In the genomic region with DNA sequence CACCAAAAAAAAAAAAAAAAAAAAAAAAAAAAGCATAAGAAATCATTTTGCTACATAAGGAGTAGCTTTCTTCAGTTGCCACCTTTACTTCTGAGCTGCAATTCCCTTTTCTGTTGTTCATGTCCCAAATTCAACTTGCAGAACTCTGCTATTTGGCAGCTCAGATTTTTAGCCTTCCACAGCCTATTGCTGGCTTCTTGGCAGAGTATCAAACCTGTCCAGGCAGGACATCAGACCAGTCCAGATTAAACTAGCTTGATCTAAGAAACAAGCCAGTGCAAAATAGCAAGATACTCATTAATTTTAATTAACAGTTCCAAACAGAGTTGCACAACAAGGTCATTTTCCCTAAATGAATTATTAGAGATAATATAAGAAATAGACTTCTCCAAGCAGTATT, we compare ENCODE assay signal across 24 cellular contexts.
"Had no signal": no experiment of that assay in that cellular context is flagged by ENCODE, and none has a peak within 500 bp of the region (broad histone marks: within the 10 kb centered on the region; RNA-seq: fewer than 3 reads in every experiment).

No MANE protein-coding gene starts in this region.

- H3K4me1 ChIP-seq: gastroesophageal sphincter, parathyroid adenoma, right lobe of liver, testis, vagina had no signal

- H3K27me3 Mint-ChIP-seq: activated CD4-positive, alpha-beta memory T cell treated with anti-CD3 and anti-CD28 coated beads for 36 hours; activated CD4-positive, alpha-beta T cell treated with anti-CD3 and anti-CD28 coated beads, Interleukin-2, amount 10 ng/mL, durations not matched to agents 24 days and 14 days; activated T-cell treated with anti-CD3 and anti-CD28 coated beads, Interleukin-2, amount 50 U/mL, for 24 hours; naive B cell; T-helper 17 cell had no signal

- H3K27ac ChIP-seq: gastroesophageal sphincter, parathyroid adenoma, right lobe of liver, testis, vagina, WERI-Rb-1 had no signal

- H3K9me3 Mint-ChIP-seq: type B pancreatic cell had no signal

- H3K4me3 ChIP-seq: gastroesophageal sphincter, right lobe of liver, testis, vagina had no signal

- H3K27ac Mint-ChIP-seq: activated CD4-positive, alpha-beta memory T cell treated with anti-CD3 and anti-CD28 coated beads for 36 hours; activated CD4-positive, alpha-beta T cell treated with anti-CD3 and anti-CD28 coated beads, Interleukin-2, amount 10 ng/mL, durations not matched to agents 24 days and 14 days; activated T-cell treated with anti-CD3 and anti-CD28 coated beads, Interleukin-2, amount 50 U/mL, for 24 hours; naive B cell; T-helper 17 cell; type B pancreatic cell had no signal

- ATAC-seq: gastroesophageal sphincter, left colon, SK-N-SH treated with all-trans-retinoic acid at 6 μM for 48 hours, T-helper 17 cell had no signal

- H3K36me3 ChIP-seq: gastroesophageal sphincter, right lobe of liver, vagina, WERI-Rb-1 had no signal

- DNase-seq: activated CD4-positive, alpha-beta memory T cell treated with anti-CD3 and anti-CD28 coated beads for 36 hours; activated CD4-positive, alpha-beta T cell treated with anti-CD3 and anti-CD28 coated beads, Interleukin-2, amount 10 ng/mL, durations not matched to agents 24 days and 14 days; activated CD4-positive, CD25-positive, alpha-beta regulatory T cell treated with anti-CD3 and anti-CD28 coated beads, Interleukin-2, amount 50 U/mL, for 72 hours; activated CD8-positive, alpha-beta memory T cell treated with anti-CD3 and anti-CD28 coated beads, Interleukin-2, amount 50 U/mL, for 48 hours; activated gamma-delta T cell; activated naive CD4-positive, alpha-beta T cell treated with anti-CD3 and anti-CD28 coated beads, Interleukin-2, amount 50 U/mL, for 16 hours; activated T-cell treated with anti-CD3 and anti-CD28 coated beads, Interleukin-2, amount 50 U/mL, for 24 hours; cerebellar nuclear complex; cortex of kidney; left colon; mesendoderm; naive B cell; right lobe of liver; stimulated activated CD4-positive, alpha-beta T cell treated with anti-CD3 and anti-CD28 coated beads, Interleukin-2, amount 100 ng/mL, for 48 hours; stimulated activated naive CD4-positive, alpha-beta T cell treated with Interleukin-2 at 50 U/mL for 16 hours; T-helper 17 cell; T1000; testis; WERI-Rb-1 had no signal

- H3K36me3 Mint-ChIP-seq: naive B cell had no signal

- H3K27me3 ChIP-seq: gastroesophageal sphincter, right lobe of liver, testis, vagina had no signal

- H3K4me1 Mint-ChIP-seq: activated CD4-positive, alpha-beta T cell treated with anti-CD3 and anti-CD28 coated beads, Interleukin-2, amount 10 ng/mL, durations not matched to agents 24 days and 14 days; naive B cell; T-helper 17 cell had no signal

- H3K4me3 Mint-ChIP-seq: activated CD4-positive, alpha-beta memory T cell treated with anti-CD3 and anti-CD28 coated beads for 36 hours; activated CD4-positive, alpha-beta T cell treated with anti-CD3 and anti-CD28 coated beads, Interleukin-2, amount 10 ng/mL, durations not matched to agents 24 days and 14 days; activated T-cell treated with anti-CD3 and anti-CD28 coated beads, Interleukin-2, amount 50 U/mL, for 24 hours; naive B cell; T-helper 17 cell; type B pancreatic cell had no signal

- H3K9me3 ChIP-seq: right lobe of liver, testis, vagina had no signal
